18 cellular contexts compared by ENCODE assay signal in genomic region chr2:121502246-121502645, GRCh38. TPM values are rescaled to one million over a fixed set of nuclear protein-coding genes. Genes with fewer than 3 reads are reported as not detected.
DNase-seq lines count a peak whose midpoint lies in the region; ATAC-seq and TF ChIP-seq lines count a peak whose summit lies in the region.
"Had no signal": no experiment of that assay in that cellular context is flagged by ENCODE, and none has a peak within 500 bp of the region (broad histone marks: within the 10 kb centered on the region; RNA-seq: fewer than 3 reads in every experiment).

No MANE protein-coding gene starts in this region.

- ATAC-seq in gastrocnemius medialis, result peak; percentile 74 to 89
- ATAC-seq in left cardiac atrium, result no peak
- no peak for ATAC-seq in stimulated activated naive B cell treated with anti-CD40 and anti-IgM and Interleukin-4, amounts not matched to agents 10 μg/mL and 1 μg/mL and 100 μg/mL, for 72 hours (replicated peaks)
- ATAC-seq in naive thymus-derived CD8-positive, alpha-beta T cell, result no peak
- ATAC-seq: activated CD8-positive, alpha-beta memory T cell treated with anti-CD3 and anti-CD28 coated beads, Interleukin-2, amount 10 ng/mL, durations not matched to agents 7 days and 5 days had no signal

- H3K4me2 ChIP-seq in MM.1S (ENCODE audit: low read depth, low read length), result no peak overlapping the region

- in situ Hi-C loops in gastrocnemius medialis (cut with MboI; ENCODE audit: low sequenced_read_pairs in 4 of 4), result no loop called here

- DNase-seq in HFFc6 (peak; percentile 78), amniotic stem cell (lab: John Stamatoyannopoulos, UW) (peak; percentile 44), fibroblast of the aortic adventitia (ENCODE audit: low read depth) (peak; percentile 54), gastrocnemius medialis (peak; percentile 52 to 57), left cardiac atrium (no peak), MM.1S (no peak)
- DNase-seq in stimulated activated naive B cell treated with anti-CD40 and anti-IgM and Interleukin-4, amounts not matched to agents 10 μg/mL and 1 μg/mL and 100 μg/mL, for 72 hours, result no peak
- DNase-seq in naive thymus-derived CD8-positive, alpha-beta T cell, result no peak
- DNase-seq: activated B cell treated with CpG ODN at 0.5 μM for 24 hours; activated CD8-positive, alpha-beta memory T cell treated with anti-CD3 and anti-CD28 coated beads, Interleukin-2, amount 10 ng/mL, durations not matched to agents 7 days and 5 days; CD4-positive, alpha-beta memory T cell; GDM1; islet precursor cell; stomach had no signal

- H3K27ac ChIP-seq in gastrocnemius medialis, result peak overlapping the region; percentile 58 to 87 (median 78)
- H3K27ac ChIP-seq in MM.1S (ENCODE audit: low read length), result no peak overlapping the region
- H3K27ac ChIP-seq: HL-60, right atrium auricular region, stomach had no signal

- H3K36me3 Mint-ChIP-seq in HFFc6 (ENCODE audit: low read depth), result peaks cover 24% of the 10 kb centered on the region
- H3K36me3 Mint-ChIP-seq in stimulated activated naive B cell treated with anti-CD40 and anti-IgM and Interleukin-4, amounts not matched to agents 10 μg/mL and 1 μg/mL and 100 μg/mL, for 72 hours, result peaks cover 45 to 73% of the 10 kb centered on the region in 2 donors
- peaks cover 25 to 83% (median 55%) of the 10 kb centered on the region in 3 donors for H3K36me3 Mint-ChIP-seq in naive thymus-derived CD8-positive, alpha-beta T cell

- H3K4me3 ChIP-seq in fibroblast of the aortic adventitia (ENCODE audit: low read depth, low read length) (no peak overlapping the region), gastrocnemius medialis (no peak overlapping the region), MM.1S (ENCODE audit: low read length) (no peak overlapping the region)
- H3K4me3 ChIP-seq: right atrium auricular region, stomach had no signal

- intact Hi-C loops in gastrocnemius medialis (cut with DNase I; ENCODE audit: low total_unique reads), result no loop called here
- intact Hi-C loops in left cardiac atrium (cut with DNase I), result no loop called here

- H3K9me2 ChIP-seq in MM.1S (replicated peaks; ENCODE audit: insufficient read depth, low read length), result no peaks in the 10 kb centered on the region

- no peaks in the 10 kb centered on the region for H3F3A ChIP-seq in MM.1S (ENCODE audit: insufficient read depth, low read length)

- peaks cover 31% of the 10 kb centered on the region for H3K79me2 ChIP-seq in MM.1S (ENCODE audit: low read length)

- TF ChIP-seq CTCF in HFFc6 (IDR thresholded peaks at IDR 0.05), result no peak
- TF ChIP-seq CTCF in fibroblast of the aortic adventitia (IDR thresholded peaks at IDR 0.05; ENCODE audit: insufficient read depth, low read length), result no peak
- TF ChIP-seq CTCF in gastrocnemius medialis (IDR thresholded peaks at IDR 0.05 in 4 of 5, conservative IDR thresholded peaks at IDR 0.05 in 1 of 5), result no peak
- no peak for TF ChIP-seq CTCF in MM.1S (IDR thresholded peaks at IDR 0.05; ENCODE audit: low read length)

- H3K9me3 ChIP-seq in gastrocnemius medialis, result no peaks in the 10 kb centered on the region
- no peaks in the 10 kb centered on the region for H3K9me3 ChIP-seq in MM.1S (replicated peaks; ENCODE audit: insufficient read depth, low read length)
- H3K9me3 ChIP-seq: right atrium auricular region had no signal

- H3K4me1 Mint-ChIP-seq in HFFc6 (ENCODE audit: low read depth), result peaks cover 73% of the 10 kb centered on the region
- H3K4me1 Mint-ChIP-seq in stimulated activated naive B cell treated with anti-CD40 and anti-IgM and Interleukin-4, amounts not matched to agents 10 μg/mL and 1 μg/mL and 100 μg/mL, for 72 hours, result peaks cover 12 to 13% of the 10 kb centered on the region in 2 donors
- H3K4me1 Mint-ChIP-seq in naive thymus-derived CD8-positive, alpha-beta T cell, result peaks cover 18 to 40% (median 32%) of the 10 kb centered on the region in 4 donors
- H3K4me1 Mint-ChIP-seq: activated B cell treated with CpG ODN at 0.5 μM for 24 hours had no signal

- no peak overlapping the region for H2AFZ ChIP-seq in MM.1S (ENCODE audit: low read length)

- H3K27me3 ChIP-seq in gastrocnemius medialis (no peaks in the 10 kb centered on the region), MM.1S (replicated peaks; ENCODE audit: insufficient read depth, low read length) (no peaks in the 10 kb centered on the region)
- H3K27me3 ChIP-seq: right atrium auricular region, stomach had no signal

- no peak overlapping the region for H3K9ac ChIP-seq in MM.1S (ENCODE audit: low read length)

- POLR2A ChIA-PET in naive thymus-derived CD8-positive, alpha-beta T cell (lab: Charles Lee), result no interaction called here

- H3K9me3 Mint-ChIP-seq in HFFc6, result peaks cover 4% of the 10 kb centered on the region; the same call in 1 of the 2 replicates
- peaks cover 2 to 9% of the 10 kb centered on the region in 2 donors for H3K9me3 Mint-ChIP-seq in stimulated activated naive B cell treated with anti-CD40 and anti-IgM and Interleukin-4, amounts not matched to agents 10 μg/mL and 1 μg/mL and 100 μg/mL, for 72 hours
- peaks cover 0 to 9% (median 2%) of the 10 kb centered on the region in 9 donors for H3K9me3 Mint-ChIP-seq in naive thymus-derived CD8-positive, alpha-beta T cell

- H4K20me1 ChIP-seq in MM.1S (ENCODE audit: insufficient read depth, low read length), result no peaks in the 10 kb centered on the region; the same call in 1 of the 2 replicates

- peak overlapping the region; percentile 70 for H3K4me3 Mint-ChIP-seq in HFFc6
- no peak overlapping the region for H3K4me3 Mint-ChIP-seq in stimulated activated naive B cell treated with anti-CD40 and anti-IgM and Interleukin-4, amounts not matched to agents 10 μg/mL and 1 μg/mL and 100 μg/mL, for 72 hours
- H3K4me3 Mint-ChIP-seq in naive thymus-derived CD8-positive, alpha-beta T cell, result no peak overlapping the region
- H3K4me3 Mint-ChIP-seq: activated B cell treated with CpG ODN at 0.5 μM for 24 hours; activated CD8-positive, alpha-beta memory T cell treated with anti-CD3 and anti-CD28 coated beads, Interleukin-2, amount 10 ng/mL, durations not matched to agents 7 days and 5 days; activated naive CD4-positive, alpha-beta T cell treated with anti-CD3 and anti-CD28 coated beads, Interleukin-2, amount 50 U/mL, for 24 hours; CD4-positive, alpha-beta memory T cell had no signal

- TF ChIP-seq POLR2A in gastrocnemius medialis (IDR thresholded peaks at IDR 0.05), result no peak

- H3K4me1 ChIP-seq in gastrocnemius medialis, result peaks cover 57 to 67% of the 10 kb centered on the region in 2 donors
- no peaks in the 10 kb centered on the region for H3K4me1 ChIP-seq in MM.1S (ENCODE audit: low read length)
- H3K4me1 ChIP-seq: right atrium auricular region had no signal

- H3K36me3 ChIP-seq in gastrocnemius medialis (no peaks in the 10 kb centered on the region), MM.1S (replicated peaks; ENCODE audit: insufficient read depth, low read length) (0 out of 2 replicates have a peak, but pooled peaks cover 6% of the 10 kb centered on the region)

- H3K27ac Mint-ChIP-seq in HFFc6, result peak overlapping the region; percentile 91
- no peak overlapping the region for H3K27ac Mint-ChIP-seq in stimulated activated naive B cell treated with anti-CD40 and anti-IgM and Interleukin-4, amounts not matched to agents 10 μg/mL and 1 μg/mL and 100 μg/mL, for 72 hours
- peak overlapping the region in 3 of 10 donors; percentile 2 to 61 (median 33) for H3K27ac Mint-ChIP-seq in naive thymus-derived CD8-positive, alpha-beta T cell
- H3K27ac Mint-ChIP-seq: activated B cell treated with CpG ODN at 0.5 μM for 24 hours; activated CD8-positive, alpha-beta memory T cell treated with anti-CD3 and anti-CD28 coated beads, Interleukin-2, amount 10 ng/mL, durations not matched to agents 7 days and 5 days; activated naive CD4-positive, alpha-beta T cell treated with anti-CD3 and anti-CD28 coated beads, Interleukin-2, amount 50 U/mL, for 24 hours had no signal

- H3K27me3 Mint-ChIP-seq in HFFc6 (ENCODE audit: insufficient read depth), result no peaks in the 10 kb centered on the region
- H3K27me3 Mint-ChIP-seq in stimulated activated naive B cell treated with anti-CD40 and anti-IgM and Interleukin-4, amounts not matched to agents 10 μg/mL and 1 μg/mL and 100 μg/mL, for 72 hours, result no peaks in the 10 kb centered on the region
- no peaks in the 10 kb centered on the region for H3K27me3 Mint-ChIP-seq in naive thymus-derived CD8-positive, alpha-beta T cell
- H3K27me3 Mint-ChIP-seq: activated B cell treated with CpG ODN at 0.5 μM for 24 hours; activated CD8-positive, alpha-beta memory T cell treated with anti-CD3 and anti-CD28 coated beads, Interleukin-2, amount 10 ng/mL, durations not matched to agents 7 days and 5 days; activated naive CD4-positive, alpha-beta T cell treated with anti-CD3 and anti-CD28 coated beads, Interleukin-2, amount 50 U/mL, for 24 hours; CD4-positive, alpha-beta memory T cell had no signal

RNA-seq across cellular contexts. Expression of gene RNU4ATAC, which starts 28.4 kb away (rescaled TPM):
- total RNA-seq in HFFc6 (2021; fragmentation: NEBNext Ultra II Directional; extraction: Animal tissue kit (Norgen Biotek cat#: 25700)), result not detected
- total RNA-seq in fibroblast of the aortic adventitia (ENCODE audit: low replicate concordance) (under 0.01 TPM in 1 of 2 replicates, not detected in the other), gastrocnemius medialis (not detected), left cardiac atrium (10 to 100 TPM in 1 of 2 donors, not detected in 1; 24.3 TPM)
- total RNA-seq in naive thymus-derived CD8-positive, alpha-beta T cell, result not detected
- not detected for polyA plus RNA-seq in naive thymus-derived CD8-positive, alpha-beta T cell
- total RNA-seq: activated B cell treated with CpG ODN at 0.5 μM for 24 hours; activated CD8-positive, alpha-beta memory T cell treated with anti-CD3 and anti-CD28 coated beads, Interleukin-2, amount 10 ng/mL, durations not matched to agents 7 days and 5 days; CD4-positive, alpha-beta memory T cell; H4; right atrium auricular region had no signal
- polyA plus RNA-seq: CD4-positive, alpha-beta memory T cell; stomach had no signal

Comparison
In these comparisons a context has a peak if more than half of its experiments do, and no peak if none do; other contexts are left out.
1. DNase-seq: peak in HFFc6 (single experiment), amniotic stem cell (single experiment), fibroblast of the aortic adventitia (single experiment) and gastrocnemius medialis (2 of 2); none in left cardiac atrium (single experiment), stimulated activated naive B cell treated with anti-CD40 and anti-IgM and Interleukin-4, amounts not matched to agents 10 μg/mL and 1 μg/mL and 100 μg/mL, for 72 hours (single experiment), naive thymus-derived CD8-positive, alpha-beta T cell (0 of 10) and MM.1S (single experiment).
2. ATAC-seq: peak in gastrocnemius medialis (2 of 2); none in left cardiac atrium (0 of 2), stimulated activated naive B cell treated with anti-CD40 and anti-IgM and Interleukin-4, amounts not matched to agents 10 μg/mL and 1 μg/mL and 100 μg/mL, for 72 hours (0 of 2) and naive thymus-derived CD8-positive, alpha-beta T cell (0 of 2).